Comparison of ENCODE assay signal across 8 cellular contexts in genomic region chr14:23953116-23953463, GRCh38. TPM values are rescaled to one million over a fixed set of nuclear protein-coding genes. Genes with fewer than 3 reads are reported as not detected.
DNase-seq lines count a peak whose midpoint lies in the region; ATAC-seq and TF ChIP-seq lines count a peak whose summit lies in the region.
"Not testable (repeated sequence)": the region's sequence is repeated elsewhere in the genome, so short reads cannot be mapped to it uniquely, and the experiment has no call there.

No MANE protein-coding gene starts in this region.

- H3K36me3 ChIP-seq in CD8-positive, alpha-beta T cell (ENCODE audit: insufficient read depth, low read length); HUES6 (ENCODE audit: control insufficient read depth, insufficient read depth, low read length); esophagus (ENCODE audit: control insufficient read depth in 2 of 2, insufficient read depth in 2 of 2, low read length in 1 of 2); osteoblast (ENCODE audit: insufficient read depth, low read length); thyroid gland: not testable (repeated sequence)
- H3K36me3 ChIP-seq in SK-N-SH (replicated peaks in 1 of 2; ENCODE audit: control insufficient read depth in 1 of 2, insufficient read depth in 2 of 2, low read length in 1 of 2) = peaks cover 0 to 11% of the 10 kb centered on the region in 2 experiments

- H3F3A ChIP-seq in SK-N-SH (replicated peaks; ENCODE audit: insufficient read depth) = not testable (repeated sequence)

- TF ChIP-seq RAD21 in SK-N-SH (IDR thresholded peaks at IDR 0.05; ENCODE audit: low read length) = not testable (repeated sequence)

- peaks cover 26% of the 10 kb centered on the region for H3K79me2 ChIP-seq in SK-N-SH (ENCODE audit: insufficient read depth)
- peaks cover 11% of the 10 kb centered on the region for H3K79me2 ChIP-seq in osteoblast (ENCODE audit: insufficient read depth, low read length)

- H3K27ac ChIP-seq in CD8-positive, alpha-beta T cell (ENCODE audit: low read depth, low read length); osteoblast (ENCODE audit: low read depth, low read length): not testable (repeated sequence)
- H3K27ac ChIP-seq in HUES6 (ENCODE audit: low read depth, low read length) (peak overlapping the region; percentile 41; the same call in 1 of the 2 replicates), SK-N-SH (ENCODE audit: low read depth in 2 of 2, low read length in 1 of 2) (peak overlapping the region; percentile 56 to 85; a peak in 3 of 4 replicates), angular gyrus (ENCODE audit: low read depth, low read length) (peak overlapping the region; percentile 89), esophagus (ENCODE audit: low read depth in 2 of 2, low read length in 1 of 2) (peak overlapping the region in 1 of 2 donors; percentile 91), thyroid gland (peak overlapping the region in 2 of 3 donors; percentile 76 to 85)

- H3K4me2 ChIP-seq in SK-N-SH (peak overlapping the region; percentile 94), osteoblast (ENCODE audit: insufficient read depth, low read length) (peak overlapping the region; percentile 78)

- ATAC-seq in CD8-positive, alpha-beta T cell = not testable (repeated sequence)
- ATAC-seq in left colon = peak; percentile 27

- peak overlapping the region; percentile 85; the same call in 1 of the 2 replicates for H2AFZ ChIP-seq in SK-N-SH (ENCODE audit: low read depth)
- peak overlapping the region; percentile 94 for H2AFZ ChIP-seq in osteoblast (ENCODE audit: low read length)

- not testable (repeated sequence) for H3K9me3 Mint-ChIP-seq in CD8-positive, alpha-beta T cell

- peaks cover 27% of the 10 kb centered on the region for H3K36me3 Mint-ChIP-seq in CD8-positive, alpha-beta T cell

- not testable (repeated sequence) for TF ChIP-seq EP300 in SK-N-SH (IDR thresholded peaks at IDR 0.05; ENCODE audit: borderline replicate concordance in 1 of 2, low read depth in 1 of 2, low read length in 1 of 2)

- peak overlapping the region; percentile 86 for H3K9ac ChIP-seq in HUES6 (ENCODE audit: low read length)
- H3K9ac ChIP-seq in SK-N-SH = peak overlapping the region; percentile 87

- intact Hi-C loops in CD8-positive, alpha-beta T cell (cut with DNase I, micrococcal nuclease) = loop anchor here (5.0 to 10.0 kb wide), 6 partner anchors 54 to 631 kb away; partner anchors contain the start of genes CHMP4A (in 1 of the 2), MDP1 (in 1 of the 2), PABPN1 (in 1 of the 2) and SDR39U1 (in 1 of the 2)
- intact Hi-C loops in left colon (cut with DNase I, micrococcal nuclease); thyroid gland (cut with DNase I): not testable (repeated sequence)

- H3K4me1 ChIP-seq in CD8-positive, alpha-beta T cell (ENCODE audit: insufficient read depth, low read length) = peaks cover 10% of the 10 kb centered on the region
- not testable (repeated sequence) for H3K4me1 ChIP-seq in HUES6 (ENCODE audit: control insufficient read depth, insufficient read depth, low read length); SK-N-SH (ENCODE audit: control insufficient read depth in 1 of 2, insufficient read depth in 2 of 2, low read depth in 1 of 2, low read length in 1 of 2); esophagus (ENCODE audit: control insufficient read depth in 2 of 2, insufficient read depth in 2 of 2, low read length in 1 of 2); osteoblast (ENCODE audit: insufficient read depth, low read length)
- H3K4me1 ChIP-seq in thyroid gland = peaks cover 6 to 18% of the 10 kb centered on the region in 2 donors

- not testable (repeated sequence) for H4K20me1 ChIP-seq in SK-N-SH (ENCODE audit: insufficient read depth); osteoblast (ENCODE audit: insufficient read depth, low read length)

- peak overlapping the region; percentile 85 for H3K4me3 ChIP-seq in CD8-positive, alpha-beta T cell (ENCODE audit: low read depth, low read length)
- H3K4me3 ChIP-seq in HUES6 (ENCODE audit: low read depth, low read length) (peak overlapping the region; percentile 91), SK-N-SH (ENCODE audit: low read depth in 2 of 2, low read length in 1 of 2) (peak overlapping the region; percentile 82 to 88), esophagus (ENCODE audit: low read depth in 1 of 2, low read length in 2 of 2) (peak overlapping the region; percentile 70 to 87), osteoblast (ENCODE audit: insufficient read depth, low read length) (peak overlapping the region; percentile 87), thyroid gland (replicated peaks in 1 of 3) (peak overlapping the region; percentile 48 to 75 (median 57))

- H3K9me2 ChIP-seq in SK-N-SH = not testable (repeated sequence)

- not testable (repeated sequence) for TF ChIP-seq CTCF in CD8-positive, alpha-beta T cell (IDR thresholded peaks at IDR 0.05); SK-N-SH (IDR thresholded peaks at IDR 0.05); osteoblast (IDR thresholded peaks at IDR 0.05; ENCODE audit: extremely low read depth, low read depth, low read length); thyroid gland (IDR thresholded peaks at IDR 0.05)

- POLR2A ChIA-PET in CD8-positive, alpha-beta T cell (lab: Charles Lee); SK-N-SH (lab: Yijun Ruan, JAX): not testable (repeated sequence)

- H3K27ac Mint-ChIP-seq in CD8-positive, alpha-beta T cell = peak overlapping the region; percentile 91

- WGBS in SK-N-SH (ENCODE audit: low lambda C conversion rate) = 68% methylated on average over 4 of the region's 6 CpGs
- WGBS in esophagus, 2 donors = 35 to 47% methylated on average over 6 of the region's 6 CpGs
- 54 to 62% methylated on average over 5 to 6 of the region's 6 CpGs for WGBS in thyroid gland, 2 donors

- not testable (repeated sequence) for H3K27me3 ChIP-seq in CD8-positive, alpha-beta T cell (ENCODE audit: insufficient read depth, low read length); HUES6 (ENCODE audit: control insufficient read depth, insufficient read depth, low read length); SK-N-SH (ENCODE audit: insufficient read depth); esophagus (ENCODE audit: control insufficient read depth in 1 of 2, insufficient read depth in 2 of 2, low read length in 2 of 2); osteoblast (ENCODE audit: insufficient read depth, low read length); thyroid gland

- not testable (repeated sequence) for DNase-seq in CD8-positive, alpha-beta T cell; SK-N-SH; osteoblast (ENCODE audit: insufficient read length, low spot score, missing footprints)
- DNase-seq in left colon (peak in 1 of 2 donors; percentile 35), thyroid gland (peak; percentile 12 to 15)

- peaks cover 33% of the 10 kb centered on the region for H3K4me1 Mint-ChIP-seq in CD8-positive, alpha-beta T cell (ENCODE audit: low read depth)

- H3K27me3 Mint-ChIP-seq in CD8-positive, alpha-beta T cell (ENCODE audit: low read depth) = not testable (repeated sequence)

- H3K9me3 ChIP-seq in CD8-positive, alpha-beta T cell (ENCODE audit: low read length); HUES6 (ENCODE audit: control insufficient read depth, insufficient read depth, low read depth, low read length); SK-N-SH; esophagus (ENCODE audit: control insufficient read depth in 2 of 2, insufficient read depth in 1 of 2, low read depth in 1 of 2, low read length in 1 of 2); osteoblast (ENCODE audit: low read depth, low read length); thyroid gland: not testable (repeated sequence)

- H3K4me3 Mint-ChIP-seq in CD8-positive, alpha-beta T cell = peak overlapping the region; percentile 97

- CTCF ChIA-PET in CD8-positive, alpha-beta T cell (lab: Charles Lee) = interaction anchor here (0.6 to 2.5 kb wide), 11 partner anchors 12 to 362 kb away, joined by 3 to 11 read pairs (median 3); no protein-coding TSS in a partner anchor
- CTCF ChIA-PET in SK-N-SH (lab: Yijun Ruan, JAX) = interaction anchor here (0.6 to 1.6 kb wide), 10 partner anchors 10 to 385 kb away, joined by 3 to 10 read pairs (median 3); no protein-coding TSS in a partner anchor

- TF ChIP-seq POLR2A in thyroid gland (IDR thresholded peaks at IDR 0.05) = not testable (repeated sequence)

RNA-seq across cellular contexts. Expression of gene DHRS4, which starts 0.5 kb away (rescaled TPM):
- 1 to 10 TPM; 6.8 to 7.1 TPM for total RNA-seq in CD8-positive, alpha-beta T cell
- polyA plus RNA-seq in SK-N-SH (2012; rRNA removed) (42.3 and 50.5 TPM in 2 replicates), esophagus (10 to 100 TPM; 39.2 to 56.4 TPM)
- polyA plus RNA-seq in SK-N-SH (2012; cell fraction: cytosol; rRNA removed) = 42.3 and 44.4 TPM in 2 replicates
- 25.7 and 35.3 TPM in 2 replicates for polyA plus RNA-seq in SK-N-SH (2012; cell fraction: nucleus; rRNA removed)
- total RNA-seq in left colon (10 to 100 TPM; 38.3 to 46.0 TPM), osteoblast (31.5 and 36.5 TPM in 2 replicates), thyroid gland (10 to 100 TPM; 19.2 to 55.7 (median 37.7) TPM)

RNA-seq across cellular contexts. Expression of gene DHRS4L2, which starts 35.6 kb away (rescaled TPM):
- total RNA-seq in CD8-positive, alpha-beta T cell = 1 to 10 TPM; 7.6 to 8.1 TPM
- polyA plus RNA-seq in SK-N-SH (2012; rRNA removed) = 12.1 and 14.6 TPM in 2 replicates
- 11.7 and 12.5 TPM in 2 replicates for polyA plus RNA-seq in SK-N-SH (2012; cell fraction: cytosol; rRNA removed)
- 11.5 and 18.5 TPM in 2 replicates for polyA plus RNA-seq in SK-N-SH (2012; cell fraction: nucleus; rRNA removed)
- polyA plus RNA-seq in esophagus = 10 to 100 TPM; 32.9 to 43.5 TPM
- total RNA-seq in left colon = 10 to 100 TPM; 31.8 to 43.2 TPM
- 9.0 and 9.7 TPM in 2 replicates for total RNA-seq in osteoblast
- 10 to 100 TPM in 2 of 4 donors, 1 to 10 TPM in 2; 4.7 to 27.1 (median 12.6) TPM for total RNA-seq in thyroid gland
